8 cellular contexts compared by ENCODE assay signal in the genomic region with DNA sequence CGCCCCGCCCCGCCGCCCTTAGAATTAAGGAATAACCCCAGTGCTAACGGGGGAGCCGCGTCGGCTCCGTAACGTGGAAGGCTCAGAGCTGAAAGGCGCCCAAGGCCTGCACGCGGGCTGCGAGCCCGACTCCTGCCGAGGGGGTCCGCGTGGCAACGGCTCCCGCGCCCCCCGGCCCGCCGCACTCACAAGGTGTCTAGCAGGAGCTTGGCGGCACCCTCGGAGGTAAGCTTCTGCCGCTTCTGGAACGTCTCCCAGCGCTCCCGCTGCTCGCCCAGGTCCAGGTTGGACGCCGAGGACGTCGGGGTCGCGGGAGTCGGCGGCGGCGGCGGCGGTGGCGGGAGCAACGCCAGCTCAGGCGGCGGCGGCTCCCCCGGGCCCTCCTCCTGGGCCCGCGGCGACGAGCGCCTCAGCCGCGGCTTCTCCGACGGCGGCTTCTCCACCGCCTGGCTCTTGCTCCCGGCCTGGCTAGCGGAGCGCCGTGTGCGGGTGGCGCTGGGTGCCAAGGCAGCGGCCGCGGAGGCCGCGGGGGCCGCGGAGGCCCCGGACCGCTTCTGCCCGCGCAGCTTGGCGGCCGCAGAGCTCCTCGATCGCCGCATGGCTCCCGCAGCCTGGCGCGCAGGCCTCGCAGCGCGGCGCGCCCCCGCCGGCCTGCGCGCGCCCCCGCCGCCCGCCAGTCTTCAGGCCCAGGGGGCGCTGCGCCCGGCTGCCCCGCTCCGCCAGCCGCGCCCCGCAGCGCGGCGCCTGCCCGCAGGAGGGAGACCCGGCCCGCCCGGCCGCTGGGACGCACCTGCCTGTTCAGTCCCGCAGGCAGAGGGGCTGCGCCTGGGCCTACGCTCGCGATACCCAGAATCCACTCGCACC. TPM values are rescaled to one million over a fixed set of nuclear protein-coding genes. Genes with fewer than 3 reads are reported as not detected.
DNase-seq lines count a peak whose midpoint lies in the region; ATAC-seq and TF ChIP-seq lines count a peak whose summit lies in the region.

Gene CENPV, minus strand, starts transcription at position 632 of the 864 bp plus-strand sequence. Its CDS starts 33 bp downstream, at position 599.

- 0 to 1% (median 1%) methylated on average over 69 to 121 of the region's 121 CpGs for WGBS in adipose tissue, 3 donors
- WGBS in right cardiac atrium = under 1% methylated on average over 121 of the region's 121 CpGs
- WGBS in sigmoid colon, 2 donors = 0 to 1% methylated on average over 121 of the region's 121 CpGs

- H3K9me3 ChIP-seq in right cardiac atrium (ENCODE audit: control insufficient read depth, low read length) (no peaks in the 10 kb centered on the region), sigmoid colon (no peaks in the 10 kb centered on the region)

- DNase-seq in Caki2 (ENCODE audit: low read depth) (peak; percentile 60), T-cell (peak; percentile 21 to 76 (median 56)), right cardiac atrium (peak; percentile 31 to 74 (median 71)), sigmoid colon (peak; percentile 70), NCI-H2107 treated with DMSO at 0.1 percent for 48 hours (lab: John Stamatoyannopoulos, UW; ENCODE audit: unreplicated experiment) (no peak)

- peak within 1 kb of the TSS; percentile 49 to 79 for H3K27ac Mint-ChIP-seq in T-cell

- TF ChIP-seq POLR2A in sigmoid colon (IDR thresholded peaks at IDR 0.05) = no peak

- TF ChIP-seq EP300 in Ishikawa (IDR thresholded peaks at IDR 0.05; ENCODE audit: borderline replicate concordance) (no peak), sigmoid colon (IDR thresholded peaks at IDR 0.05) (no peak)

- peak within 1 kb of the TSS; percentile 89 to 91 (median 89) for H3K4me3 Mint-ChIP-seq in T-cell

- no peaks in the 10 kb centered on the region for H3K4me1 ChIP-seq in right cardiac atrium (ENCODE audit: control insufficient read depth, insufficient read depth, low read length)
- peaks cover 0 to 14% (median 10%) of the 10 kb centered on the region in 4 donors for H3K4me1 ChIP-seq in sigmoid colon

- TF ChIP-seq CTCF in sigmoid colon (IDR thresholded peaks at IDR 0.05) = no peak

- H3K4me3 ChIP-seq in right cardiac atrium (ENCODE audit: low read length) (peak within 1 kb of the TSS; percentile 83), sigmoid colon (peak within 1 kb of the TSS; percentile 57 to 65 (median 60))

- H3K27me3 ChIP-seq in right cardiac atrium (ENCODE audit: control insufficient read depth, insufficient read depth) = no peaks in the 10 kb centered on the region
- no peaks in the 10 kb centered on the region for H3K27me3 ChIP-seq in sigmoid colon

- H3K4me1 Mint-ChIP-seq in T-cell = peaks cover 15 to 22% (median 19%) of the 10 kb centered on the region in 3 donors

- H3K36me3 ChIP-seq in sigmoid colon = peaks cover 0 to 11% (median 2%) of the 10 kb centered on the region in 4 donors

- TF ChIP-seq RAD21 in Ishikawa (IDR thresholded peaks at IDR 0.05; ENCODE audit: low read depth) = no peak

- intact Hi-C loops in right cardiac atrium (cut with DNase I) (no loop called here), sigmoid colon (cut with DNase I) (loop anchor here (5.0 kb wide), 1 partner anchor 66 kb away; no protein-coding TSS in a partner anchor)

- ATAC-seq in GM21381 (IDR thresholded peaks at IDR 0.05; ENCODE audit: unreplicated experiment) = peak; percentile 70
- peak; percentile 84 to 92 (median 86) for ATAC-seq in T-cell (replicated peaks in 1 of 4)
- ATAC-seq in right cardiac atrium = peak; percentile 69 to 83

- POLR2A ChIA-PET in T-cell (lab: Charles Lee) = interaction anchor here in 1 of 2 donors (0.6 kb wide), 1 partner anchor 28 kb away, joined by 4 read pairs; the partner anchor contains the start of gene UBB

- no peak within 1 kb of the TSS for H3K27ac ChIP-seq in adipose tissue (ENCODE audit: low read depth, low read length)
- no peak within 1 kb of the TSS for H3K27ac ChIP-seq in right cardiac atrium (ENCODE audit: low read length)
- H3K27ac ChIP-seq in sigmoid colon = peak within 1 kb of the TSS; percentile 42 to 68 (median 66)

- H3K9me3 Mint-ChIP-seq in T-cell = no peaks in the 10 kb centered on the region

- H3K27me3 Mint-ChIP-seq in T-cell = no peaks in the 10 kb centered on the region

- CTCF ChIA-PET in T-cell (lab: Charles Lee) = interaction anchor here in 1 of 2 donors (0.6 to 2.5 kb wide), 9 partner anchors 11 to 169 kb away, joined by 3 to 17 read pairs (median 3); partner anchors contain the start of genes NCOR1 and UBB

- H3K36me3 Mint-ChIP-seq in T-cell = no peaks in the 10 kb centered on the region

- in situ Hi-C loops in Caki2 (cut with HindIII; ENCODE audit: low pct_unique_long_range_greater_than_20kb, low sequenced_read_pairs) = no loop called here

TF ChIP-seq in Ishikawa, 13 proteins besides CTCF, POLR2A, EP300 and RAD21:
- TF ChIP-seq REST (IDR thresholded peaks at IDR 0.05; ENCODE audit: low read depth) = no peak
- TF ChIP-seq ZBTB7A (IDR thresholded peaks at IDR 0.05; ENCODE audit: low read depth) = 0 out of 2 replicates have a peak, but pooled peaks have one; percentile 14
- no peak for TF ChIP-seq FOXM1 (IDR thresholded peaks at IDR 0.05; ENCODE audit: borderline replicate concordance, low read depth)
- TF ChIP-seq YY1 (IDR thresholded peaks at IDR 0.05; ENCODE audit: low read depth) = no peak
- no peak for TF ChIP-seq NFIC (IDR thresholded peaks at IDR 0.05)
- TF ChIP-seq MAX (IDR thresholded peaks at IDR 0.05) = peak; percentile 41
TF ChIP-seq in Ishikawa: peak in this region for 2.

RNA-seq across cellular contexts. Expression of gene CENPV, which starts in this region (rescaled TPM):
- total RNA-seq in Caki2 (2014; rRNA removed; shearing (Covaris generic); ENCODE audit: low replicate concordance) = 62.6 and 87.5 TPM in 2 replicates
- total RNA-seq in T-cell (10 to 100 TPM; 12.7 to 20.0 (median 17.8) TPM), right cardiac atrium (10 to 100 TPM; 16.4 to 19.2 (median 18.8) TPM), sigmoid colon (10 to 100 TPM; 12.8 to 23.8 (median 18.2) TPM)
- polyA plus RNA-seq in adipose tissue (10 to 100 TPM; 12.0 to 23.0 (median 16.5) TPM), right cardiac atrium (14.5 TPM), sigmoid colon (10 to 100 TPM; 42.3 to 62.5 (median 57.6) TPM)

Comparison
In these comparisons a context has a peak if more than half of its experiments do, and no peak if none do; other contexts are left out.
1. H3K27ac ChIP-seq: peak in sigmoid colon (4 of 4); none in adipose tissue (single experiment) and right cardiac atrium (single experiment).
2. Peak in every context shown above with its lines, with median percentiles within 50 percentile points of each other: ATAC-seq.